ENCODE assay signal across 31 cellular contexts in genomic region chr9:129374231-129374630, GRCh38.
DNase-seq lines count a peak whose midpoint lies in the region; TF ChIP-seq lines count a peak whose summit lies in the region.
"Had no signal": no experiment of that assay in that cellular context is flagged by ENCODE, and none has a peak within 500 bp of the region (broad histone marks: within the 10 kb centered on the region; RNA-seq: fewer than 3 reads in every experiment).

No MANE protein-coding gene starts in this region.

- POLR2A ChIA-PET in HEK293 (lab: Yijun Ruan, JAX) = no interaction called here

- DNase-seq in cardiac septum (ENCODE audit: low spot score) (peak; percentile 59), left ventricle myocardium inferior (no peak), posterior vena cava (ENCODE audit: low spot score) (peak; percentile 25), MV-4-11 (lab: John Stamatoyannopoulos, UW) (no peak), GOT3 (lab: John Stamatoyannopoulos, UW) (no peak)
- DNase-seq: 8988T; ACHN; AML-193; BE2C; C1 segment of cervical spinal cord; Caco-2; Calu3; CD4-positive, alpha-beta memory T cell; CD4-positive, alpha-beta T cell; CD4-positive, CD25-positive, alpha-beta regulatory T cell; CD8-positive, alpha-beta memory T cell; CD8-positive, alpha-beta T cell; COR-L47; DMS 273 treated with DMSO at 0.1 percent for 48 hours; DMS153; DMS53; DMS79; DMS79 treated with DMSO at 0.1 percent for 48 hours; DND-41; EL had no signal

- CTCF ChIA-PET in HEK293 (lab: Yijun Ruan, JAX) = no interaction called here

- H3K4me1 ChIP-seq in left ventricle myocardium inferior = no peaks in the 10 kb centered on the region
- H3K4me1 ChIP-seq in HEK293 (ENCODE audit: control insufficient read depth, insufficient read depth, low read length) = no peaks in the 10 kb centered on the region
- H3K4me1 ChIP-seq: A549, BE2C, Caco-2 had no signal

- H3K27me3 ChIP-seq in left ventricle myocardium inferior (ENCODE audit: low read depth) = no peaks in the 10 kb centered on the region
- H3K27me3 ChIP-seq: BE2C had no signal

- intact Hi-C loops in cardiac septum (cut with DNase I) = no loop called here
- intact Hi-C loops in left ventricle myocardium inferior (cut with micrococcal nuclease) = no loop called here
- intact Hi-C loops in posterior vena cava (cut with DNase I) = no loop called here

- peaks cover 21% of the 10 kb centered on the region for H3K9me3 ChIP-seq in left ventricle myocardium inferior (replicated peaks)
- H3K9me3 ChIP-seq in HEK293 (ENCODE audit: control insufficient read depth, insufficient read depth, low read depth, low read length) = no peaks in the 10 kb centered on the region

- TF ChIP-seq CTCF in left ventricle myocardium inferior (IDR thresholded peaks at IDR 0.05; ENCODE audit: borderline replicate concordance) (no peak), HEK293 (tag by site-specific recombination; IDR thresholded peaks at IDR 0.05) (no peak)

- H3K4me3 ChIP-seq in left ventricle myocardium inferior = no peak overlapping the region
- H3K4me3 ChIP-seq in HEK293 (ENCODE audit: low read depth, low read length) = no peak overlapping the region
- H3K4me3 ChIP-seq: A549; BLaER1; BLaER1 treated with 17β-estradiol and CSF1 and Interleukin-3, amounts not matched to agents 10 nM and 100 nM had no signal

- no peaks in the 10 kb centered on the region for H3K36me3 ChIP-seq in left ventricle myocardium inferior
- no peaks in the 10 kb centered on the region for H3K36me3 ChIP-seq in HEK293 (ENCODE audit: control insufficient read depth in 2 of 2, insufficient read depth in 1 of 2, low read length in 2 of 2)
- H3K36me3 ChIP-seq: BE2C; BLaER1; BLaER1 treated with 17β-estradiol and CSF1 and Interleukin-3, amounts not matched to agents 10 nM and 100 nM had no signal

- no peak overlapping the region for H3K27ac ChIP-seq in left ventricle myocardium inferior (replicated peaks)
- no peak overlapping the region for H3K27ac ChIP-seq in HEK293 (ENCODE audit: extremely low read depth, low read depth, low read length)
- H3K27ac ChIP-seq: 22Rv1; A549; BLaER1; BLaER1 treated with 17β-estradiol and CSF1 and Interleukin-3, amounts not matched to agents 10 nM and 100 nM; C4-2B had no signal

TF ChIP-seq in HEK293, 187 proteins besides CTCF, POLR2A, EP300 and RAD21:
- TF ChIP-seq ZNF626 (tag by site-specific recombination; IDR thresholded peaks at IDR 0.05) = no peak
- TF ChIP-seq ZNF558 (tag by site-specific recombination; IDR thresholded peaks at IDR 0.05) = peak; percentile 76; the same call in 1 of the 2 replicates
TF ChIP-seq in HEK293: peak in this region for 1.

Comparison
In these comparisons a context has a peak if more than half of its experiments do, and no peak if none do; other contexts are left out.
1. DNase-seq: peak in cardiac septum (single experiment) and posterior vena cava (single experiment); none in left ventricle myocardium inferior (single experiment), MV-4-11 (single experiment) and GOT3 (single experiment).